In genomic region chr16:86885139-86885538, GRCh38 we compare ENCODE assay signal across 31 cellular contexts.
"Had no signal": no experiment of that assay in that cellular context is flagged by ENCODE, and none has a peak within 500 bp of the region (broad histone marks: within the 10 kb centered on the region; RNA-seq: fewer than 3 reads in every experiment).

No MANE protein-coding gene starts in this region.

- H3K9me3 ChIP-seq: heart right ventricle, lower lobe of right lung, ovary, stomach, testis, thyroid gland, transverse colon, upper lobe of left lung had no signal

- H3K79me2 ChIP-seq: hepatocyte had no signal

- H3K4me1 ChIP-seq: lower lobe of right lung, stomach, thyroid gland, transverse colon, upper lobe of left lung had no signal

- H2AFZ ChIP-seq: hepatocyte, neural progenitor cell had no signal

- ATAC-seq: heart right ventricle; left cardiac atrium; left lobe of liver; left ventricle myocardium superior; lower lobe of right lung; natural killer cell; right cardiac atrium; sciatic nerve; stimulated activated naive B cell treated with anti-CD40 and anti-IgM and Interleukin-4, amounts not matched to agents 10 μg/mL and 1 μg/mL and 100 μg/mL, for 72 hours; stimulated activated naive CD8-positive, alpha-beta T cell treated with anti-CD3 and anti-CD28 coated beads, Interleukin-15, Interleukin-2, amounts not matched to agents 100 U/mL and 50 U/mL, for 24 hours had no signal

- H3K27ac ChIP-seq: heart right ventricle, hepatocyte, lower lobe of right lung, neural progenitor cell, ovary, skin epidermis, stomach, testis, thyroid gland, transverse colon, upper lobe of left lung had no signal

- H3K4me3 ChIP-seq: heart right ventricle, hepatocyte, lower lobe of right lung, neural progenitor cell, ovary, skin epidermis, stomach, testis, thyroid gland, transverse colon, upper lobe of left lung had no signal

- H3K36me3 ChIP-seq: heart right ventricle, lower lobe of right lung, neural progenitor cell, ovary, stomach, thyroid gland, transverse colon, upper lobe of left lung had no signal

- H3K27me3 ChIP-seq: hepatocyte, neural progenitor cell, ovary, testis, thyroid gland had no signal

- H3K9ac ChIP-seq: neural progenitor cell had no signal

- DNase-seq: heart right ventricle; kidney glomerular epithelial cell; left cardiac atrium; left ventricle myocardium superior; lower lobe of right lung; mesendoderm; naive B cell; natural killer cell; nephron progenitor cell; ovary; right cardiac atrium; stimulated activated CD4-positive, alpha-beta T cell treated with anti-CD3 and anti-CD28 coated beads, Interleukin-12 subunit alpha, Interleukin-12 subunit beta, amount 100 ng/mL, for 4 hours; stimulated activated CD4-positive, alpha-beta T cell treated with anti-CD3 and anti-CD28 coated beads, Interleukin-15, amount 100 ng/mL, for 24 hours; stimulated activated CD4-positive, alpha-beta T cell treated with anti-CD3 and anti-CD28 coated beads, Interleukin-2, amount 100 ng/mL, for 24 hours; stimulated activated CD4-positive, alpha-beta T cell treated with anti-CD3 and anti-CD28 coated beads, Interleukin-4, amount 100 ng/mL, for 1 hour; stimulated activated naive B cell treated with anti-CD40 and anti-IgM and Interleukin-4, amounts not matched to agents 10 μg/mL and 1 μg/mL and 100 μg/mL, for 72 hours; stimulated activated naive CD8-positive, alpha-beta T cell treated with anti-CD3 and anti-CD28 coated beads, Interleukin-15, Interleukin-2, amounts not matched to agents 100 U/mL and 50 U/mL, for 24 hours; stomach; testis; thyroid gland; transverse colon; upper lobe of left lung had no signal

- H3K4me2 ChIP-seq: hepatocyte had no signal

- H3K36me3 Mint-ChIP-seq: mesothelial cell of epicardium; naive B cell; natural killer cell; neural progenitor cell; stimulated activated naive B cell treated with anti-CD40 and anti-IgM and Interleukin-4, amounts not matched to agents 10 μg/mL and 1 μg/mL and 100 μg/mL, for 72 hours had no signal

- H3K4me3 Mint-ChIP-seq: mesothelial cell of epicardium; naive B cell; natural killer cell; nephron progenitor cell; neural progenitor cell; stimulated activated naive B cell treated with anti-CD40 and anti-IgM and Interleukin-4, amounts not matched to agents 10 μg/mL and 1 μg/mL and 100 μg/mL, for 72 hours had no signal

- H3K4me1 Mint-ChIP-seq: naive B cell; natural killer cell; stimulated activated naive B cell treated with anti-CD40 and anti-IgM and Interleukin-4, amounts not matched to agents 10 μg/mL and 1 μg/mL and 100 μg/mL, for 72 hours had no signal

- FAIRE-seq: keratinocyte, urothelium cell line had no signal

- H3K27ac Mint-ChIP-seq: mesothelial cell of epicardium; naive B cell; natural killer cell; nephron progenitor cell; progenitor cell of endocrine pancreas; stimulated activated naive B cell treated with anti-CD40 and anti-IgM and Interleukin-4, amounts not matched to agents 10 μg/mL and 1 μg/mL and 100 μg/mL, for 72 hours had no signal
